Comparison of ENCODE assay signal across 8 cellular contexts in the genomic region with DNA sequence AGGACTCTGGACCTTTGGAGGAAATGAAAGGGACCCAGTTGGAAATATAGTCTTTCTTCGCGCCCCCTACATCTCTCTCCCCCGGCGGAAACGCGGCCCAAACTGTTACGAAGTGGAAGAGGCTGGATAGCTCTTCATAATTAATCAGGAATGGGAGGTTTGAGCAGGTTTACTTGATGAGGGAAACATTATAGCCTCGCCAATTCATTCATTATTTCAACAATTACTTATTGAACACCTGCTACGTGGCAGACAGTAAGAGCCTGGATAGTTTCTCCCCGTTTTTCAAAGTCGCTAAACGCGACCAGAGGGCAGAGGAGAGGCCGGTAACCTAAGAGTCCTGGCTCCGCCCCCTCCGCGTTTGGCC. TPM values are rescaled to one million over a fixed set of nuclear protein-coding genes. Genes with fewer than 3 reads are reported as not detected.
DNase-seq lines count a peak whose midpoint lies in the region; ATAC-seq and TF ChIP-seq lines count a peak whose summit lies in the region.

No MANE protein-coding gene starts in this region.

- ATAC-seq in GM21360 (IDR thresholded peaks at IDR 0.05; ENCODE audit: unreplicated experiment), result peak; percentile 37
- no peak for ATAC-seq in naive thymus-derived CD8-positive, alpha-beta T cell

- H4K20me1 ChIP-seq in Loucy (ENCODE audit: insufficient read depth, low read length, poor library complexity, severe bottlenecking), result no peaks in the 10 kb centered on the region

- H3K27me3 ChIP-seq in Loucy (ENCODE audit: insufficient read depth, low read length, poor library complexity, severe bottlenecking) (no peaks in the 10 kb centered on the region), ectodermal cell (ENCODE audit: control insufficient read depth, insufficient read depth, low read length, poor library complexity, severe bottlenecking) (peaks cover 21% of the 10 kb centered on the region)

- H3K4me2 ChIP-seq in Loucy (ENCODE audit: low read depth, low read length, poor library complexity, severe bottlenecking), result peak overlapping the region; percentile 97

- H3K9me3 ChIP-seq in Loucy (ENCODE audit: insufficient read depth, low read depth, low read length), result no peaks in the 10 kb centered on the region
- no peaks in the 10 kb centered on the region for H3K9me3 ChIP-seq in ectodermal cell (ENCODE audit: control insufficient read depth, low read length)

- peaks cover 0 to 7% (median 0%) of the 10 kb centered on the region in 3 donors for H3K36me3 Mint-ChIP-seq in naive thymus-derived CD8-positive, alpha-beta T cell

- peak overlapping the region; percentile 92 to 97 (median 95) for H3K27ac Mint-ChIP-seq in naive thymus-derived CD8-positive, alpha-beta T cell

- H3K9ac ChIP-seq in Loucy (ENCODE audit: low read depth, low read length, poor library complexity, severe bottlenecking), result peak overlapping the region; percentile 76

- no peaks in the 10 kb centered on the region for H3F3A ChIP-seq in Loucy (ENCODE audit: low read depth)

- peak overlapping the region; percentile 93 to 100 (median 98) for H3K4me3 Mint-ChIP-seq in naive thymus-derived CD8-positive, alpha-beta T cell

- H2AFZ ChIP-seq in Loucy (ENCODE audit: low read length), result peak overlapping the region; percentile 89

- no peaks in the 10 kb centered on the region for H3K9me3 Mint-ChIP-seq in naive thymus-derived CD8-positive, alpha-beta T cell

- CTCF ChIA-PET in AG04449 (lab: Yijun Ruan, JAX), result interaction anchor here (0.9 to 9.9 kb wide), 10 partner anchors 9 to 191 kb away, joined by 3 to 157 read pairs (median 22); partner anchors contain the start of genes ACTR1A, CUEDC2, ELOVL3 and NFKB2

- peak overlapping the region; percentile 92 for H3K4me3 ChIP-seq in AG04449 (ENCODE audit: low read depth, low read length)
- H3K4me3 ChIP-seq in Loucy (ENCODE audit: low read length, poor library complexity, severe bottlenecking), result peak overlapping the region; percentile 79
- peak overlapping the region; percentile 89 for H3K4me3 ChIP-seq in ectodermal cell (ENCODE audit: insufficient read depth, low read depth, low read length)

- peaks cover 12 to 31% (median 22%) of the 10 kb centered on the region in 5 donors for H3K27me3 Mint-ChIP-seq in naive thymus-derived CD8-positive, alpha-beta T cell

- peaks cover 19 to 48% (median 43%) of the 10 kb centered on the region in 4 donors for H3K4me1 Mint-ChIP-seq in naive thymus-derived CD8-positive, alpha-beta T cell

- H3K4me1 ChIP-seq in Loucy (ENCODE audit: insufficient read depth, low read length, poor library complexity, severe bottlenecking), result peaks cover 25% of the 10 kb centered on the region
- H3K4me1 ChIP-seq in ectodermal cell (ENCODE audit: control insufficient read depth, insufficient read depth, low read length), result peaks cover 35% of the 10 kb centered on the region

- DNase-seq in AG04449 (ENCODE audit: low read depth, low spot score), result no peak
- DNase-seq in naive thymus-derived CD8-positive, alpha-beta T cell, result no peak
- DNase-seq in NCI-H2171 (lab: John Stamatoyannopoulos, UW), result no peak
- no peak for DNase-seq in NCI-H526 (lab: John Stamatoyannopoulos, UW)
- DNase-seq in SKM-1 treated with dmso at 0.1 percent for 144 hours (lab: John Stamatoyannopoulos, UW; ENCODE audit: unreplicated experiment), result no peak

- no peak for TF ChIP-seq CTCF in AG04449 (IDR thresholded peaks at IDR 0.05; ENCODE audit: insufficient read depth, low read length, missing control alignments)
- no peak for TF ChIP-seq CTCF in Loucy (conservative IDR thresholded peaks at IDR 0.05; ENCODE audit: low read length)

- POLR2A ChIA-PET in AG04449 (lab: Yijun Ruan, JAX), result interaction anchor here (1.1 to 3.9 kb wide), 4 partner anchors 12 to 15 kb away, joined by 3 to 31 read pairs (median 4); partner anchors contain the start of gene CUEDC2
- POLR2A ChIA-PET in naive thymus-derived CD8-positive, alpha-beta T cell (lab: Charles Lee), result interaction anchor here (0.7 to 7.8 kb wide), 13 partner anchors 9 to 602 kb away, joined by 3 to 115 read pairs (median 8); partner anchors contain the start of genes ACTR1A, C10orf95, CUEDC2 and LDB1

- peak overlapping the region; percentile 38 for H3K27ac ChIP-seq in ectodermal cell (ENCODE audit: insufficient read depth, low read depth, low read length, poor library complexity, severe bottlenecking)

- H3K79me2 ChIP-seq in Loucy (ENCODE audit: insufficient read depth, low read length), result peaks cover 19% of the 10 kb centered on the region

- WGBS in ectodermal cell, 2 experiments, result 0 to 1% methylated on average over 17 of the region's 17 CpGs

- no peaks in the 10 kb centered on the region for H3K9me2 ChIP-seq in Loucy (replicated peaks; ENCODE audit: low read depth, low read length)

- no peaks in the 10 kb centered on the region; the same call in 1 of the 2 replicates for H3K36me3 ChIP-seq in Loucy (ENCODE audit: insufficient read depth, low read length)
- H3K36me3 ChIP-seq in ectodermal cell (ENCODE audit: control insufficient read depth, insufficient read depth, low read length), result peaks cover 11% of the 10 kb centered on the region

RNA-seq across cellular contexts. Expression of gene FBXL15, which starts 0.2 kb away (rescaled TPM):
- 6.9 TPM for polyA plus RNA-seq in ectodermal cell (2013, experiment 1 of 4)
- polyA plus RNA-seq in ectodermal cell (2013, experiment 2 of 4), result 5.9 TPM
- polyA plus RNA-seq in ectodermal cell (2013, experiment 3 of 4), result 8.9 TPM
- 8.7 TPM for polyA plus RNA-seq in ectodermal cell (2013, experiment 4 of 4)
- 10 to 100 TPM; 18.7 to 21.1 TPM for total RNA-seq in naive thymus-derived CD8-positive, alpha-beta T cell
- polyA plus RNA-seq in naive thymus-derived CD8-positive, alpha-beta T cell, result 10 to 100 TPM; 26.8 to 35.5 (median 28.5) TPM

RNA-seq across cellular contexts. Expression of gene PSD, which starts 1.8 kb away (rescaled TPM):
- polyA plus RNA-seq in ectodermal cell (2013, experiment 1 of 4), result 6.1 TPM
- 5.4 TPM for polyA plus RNA-seq in ectodermal cell (2013, experiment 2 of 4)
- polyA plus RNA-seq in ectodermal cell (2013, experiment 3 of 4), result 5.8 TPM
- 7.0 TPM for polyA plus RNA-seq in ectodermal cell (2013, experiment 4 of 4)
- 10 to 100 TPM; 11.9 to 13.3 TPM for total RNA-seq in naive thymus-derived CD8-positive, alpha-beta T cell
- polyA plus RNA-seq in naive thymus-derived CD8-positive, alpha-beta T cell, result 1 to 10 TPM; 4.9 to 5.9 (median 5.3) TPM

RNA-seq across cellular contexts. Expression of gene CUEDC2, which starts 11.9 kb away (rescaled TPM):
- 106 TPM for polyA plus RNA-seq in ectodermal cell (2013, experiment 1 of 4)
- 103 TPM for polyA plus RNA-seq in ectodermal cell (2013, experiment 2 of 4)
- 91.0 TPM for polyA plus RNA-seq in ectodermal cell (2013, experiment 3 of 4)
- polyA plus RNA-seq in ectodermal cell (2013, experiment 4 of 4), result 98.4 TPM
- total RNA-seq in naive thymus-derived CD8-positive, alpha-beta T cell, result 10 to 100 TPM; 36.5 to 41.7 TPM
- 10 to 100 TPM; 60.6 to 76.9 (median 70.8) TPM for polyA plus RNA-seq in naive thymus-derived CD8-positive, alpha-beta T cell

RNA-seq across cellular contexts. Expression of gene NFKB2, which starts 24.9 kb away (rescaled TPM):
- 22.6 TPM for polyA plus RNA-seq in ectodermal cell (2013, experiment 1 of 4)
- 16.3 TPM for polyA plus RNA-seq in ectodermal cell (2013, experiment 2 of 4)
- 15.0 TPM for polyA plus RNA-seq in ectodermal cell (2013, experiment 3 of 4)
- polyA plus RNA-seq in ectodermal cell (2013, experiment 4 of 4), result 17.0 TPM
- 100 to 1,000 TPM; 111 to 123 TPM for total RNA-seq in naive thymus-derived CD8-positive, alpha-beta T cell
- 10 to 100 TPM in 1 of 3 donors, 1 to 10 TPM in 2; 6.1 to 14.6 (median 9.1) TPM for polyA plus RNA-seq in naive thymus-derived CD8-positive, alpha-beta T cell

RNA-seq across cellular contexts. Expression of gene C10orf95, which starts 30.9 kb away (rescaled TPM):
- polyA plus RNA-seq in ectodermal cell (2013, experiment 1 of 4), result not detected
- 0.12 TPM for polyA plus RNA-seq in ectodermal cell (2013, experiment 2 of 4)
- not detected for polyA plus RNA-seq in ectodermal cell (2013, experiment 3 of 4)
- not detected for polyA plus RNA-seq in ectodermal cell (2013, experiment 4 of 4)
- under 1 TPM; 0.52 to 0.73 TPM for total RNA-seq in naive thymus-derived CD8-positive, alpha-beta T cell
- under 1 TPM; 0.68 to 0.97 (median 0.68) TPM for polyA plus RNA-seq in naive thymus-derived CD8-positive, alpha-beta T cell
